Comparison of ENCODE assay signal across 1 cellular context in genomic region chr6:158554611-158555361, GRCh38.
TF ChIP-seq lines count a peak whose summit lies in the region.

No MANE protein-coding gene starts in this region.

TF ChIP-seq in HepG2, 621 proteins besides CTCF, POLR2A, EP300 and RAD21 (continued from another document and continues in another):
- TF ChIP-seq SP5 (CRISPR knock-in tag; IDR thresholded peaks at IDR 0.05; ENCODE audit: borderline replicate concordance, low read depth) (peak; percentile 47; the same call in 1 of the 2 replicates), ZBTB1 (CRISPR knock-in tag; IDR thresholded peaks at IDR 0.05; ENCODE audit: borderline replicate concordance) (no peak), TCF7L2 (IDR thresholded peaks at IDR 0.05; ENCODE audit: low read depth, low read length) (no peak), ZBTB37 (CRISPR knock-in tag; IDR thresholded peaks at IDR 0.05) (peak; percentile 81; the same call in 1 of the 2 replicates), ZNF326 (CRISPR knock-in tag; IDR thresholded peaks at IDR 0.05; ENCODE audit: borderline replicate concordance) (no peak), TOE1 (CRISPR knock-in tag; IDR thresholded peaks at IDR 0.05) (peak; percentile 69; the same call in 1 of the 2 replicates), CCDC6 (CRISPR knock-in tag; IDR thresholded peaks at IDR 0.05) (peak; percentile 54), KDM5A (IDR thresholded peaks at IDR 0.05; ENCODE audit: borderline replicate concordance, low read length) (no peak; the same call in 1 of the 2 replicates), CAMTA2 (CRISPR knock-in tag; IDR thresholded peaks at IDR 0.05; ENCODE audit: borderline replicate concordance) (no peak), MTF1 (CRISPR knock-in tag; IDR thresholded peaks at IDR 0.05) (no peak), ATF1 (CRISPR knock-in tag; IDR thresholded peaks at IDR 0.05) (peak; percentile 76), SOX6 (IDR thresholded peaks at IDR 0.05) (no peak), SOX6 (CRISPR knock-in tag; IDR thresholded peaks at IDR 0.05) (peak; percentile 96), RCOR2 (CRISPR knock-in tag; IDR thresholded peaks at IDR 0.05) (peak; percentile 91), FOXA3 (CRISPR knock-in tag; IDR thresholded peaks at IDR 0.05) (peak; percentile 95), ZNF547 (CRISPR knock-in tag; IDR thresholded peaks at IDR 0.05) (no peak), ZNF800 (CRISPR knock-in tag; IDR thresholded peaks at IDR 0.05) (no peak), ZFP37 (CRISPR knock-in tag; IDR thresholded peaks at IDR 0.05; ENCODE audit: borderline replicate concordance) (no peak), THAP11 (CRISPR knock-in tag; IDR thresholded peaks at IDR 0.05) (peak; percentile 68), ZNF614 (CRISPR knock-in tag; IDR thresholded peaks at IDR 0.05; ENCODE audit: borderline replicate concordance) (peak; percentile 78), TBX2 (CRISPR knock-in tag; IDR thresholded peaks at IDR 0.05; ENCODE audit: borderline replicate concordance) (peak; percentile 67), DMTF1 (CRISPR knock-in tag; IDR thresholded peaks at IDR 0.05) (no peak), ZZZ3 (CRISPR knock-in tag; IDR thresholded peaks at IDR 0.05; ENCODE audit: borderline replicate concordance) (no peak), SALL1 (CRISPR knock-in tag; IDR thresholded peaks at IDR 0.05) (peak; percentile 27; the same call in 1 of the 2 replicates), FUBP1 (CRISPR knock-in tag; IDR thresholded peaks at IDR 0.05; ENCODE audit: borderline replicate concordance) (no peak), ELF1 (CRISPR knock-in tag; IDR thresholded peaks at IDR 0.05) (peak; percentile 63), AHR (CRISPR knock-in tag; IDR thresholded peaks at IDR 0.05) (no peak; the same call in 1 of the 2 replicates), ZNF562 (CRISPR knock-in tag; IDR thresholded peaks at IDR 0.05; ENCODE audit: borderline replicate concordance) (no peak), KLF12 (CRISPR knock-in tag; IDR thresholded peaks at IDR 0.05; ENCODE audit: borderline replicate concordance) (0 out of 2 replicates have a peak, but pooled peaks have one; percentile 45), NFYC (CRISPR knock-in tag; IDR thresholded peaks at IDR 0.05) (no peak), ZNF672 (CRISPR knock-in tag; IDR thresholded peaks at IDR 0.05) (no peak), TIGD3 (CRISPR knock-in tag; IDR thresholded peaks at IDR 0.05; ENCODE audit: borderline replicate concordance) (no peak), ZNF282 (IDR thresholded peaks at IDR 0.05; ENCODE audit: partially characterized antibody) (no peak)
- TF ChIP-seq, protein P1, sequence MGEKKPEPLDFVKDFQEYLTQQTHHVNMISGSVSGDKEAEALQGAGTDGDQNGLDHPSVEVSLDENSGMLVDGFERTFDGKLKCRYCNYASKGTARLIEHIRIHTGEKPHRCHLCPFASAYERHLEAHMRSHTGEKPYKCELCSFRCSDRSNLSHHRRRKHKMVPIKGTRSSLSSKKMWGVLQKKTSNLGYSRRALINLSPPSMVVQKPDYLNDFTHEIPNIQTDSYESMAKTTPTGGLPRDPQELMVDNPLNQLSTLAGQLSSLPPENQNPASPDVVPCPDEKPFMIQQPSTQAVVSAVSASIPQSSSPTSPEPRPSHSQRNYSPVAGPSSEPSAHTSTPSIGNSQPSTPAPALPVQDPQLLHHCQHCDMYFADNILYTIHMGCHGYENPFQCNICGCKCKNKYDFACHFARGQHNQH (CRISPR knock-in tag; IDR thresholded peaks at IDR 0.05): peak; percentile 76
- TF ChIP-seq, protein P2, sequence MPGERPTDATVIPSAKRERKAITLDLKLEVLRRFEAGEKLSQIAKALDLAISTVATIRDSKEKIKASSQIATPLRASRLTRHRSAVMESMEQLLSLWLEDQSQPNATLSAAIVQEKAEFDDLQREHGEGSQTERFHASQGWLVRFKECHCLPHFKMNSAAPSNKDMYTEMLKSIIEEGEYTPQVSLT (CRISPR knock-in tag; IDR thresholded peaks at IDR 0.05; ENCODE audit: borderline replicate concordance, low read depth): no peak
- TF ChIP-seq, protein P3, sequence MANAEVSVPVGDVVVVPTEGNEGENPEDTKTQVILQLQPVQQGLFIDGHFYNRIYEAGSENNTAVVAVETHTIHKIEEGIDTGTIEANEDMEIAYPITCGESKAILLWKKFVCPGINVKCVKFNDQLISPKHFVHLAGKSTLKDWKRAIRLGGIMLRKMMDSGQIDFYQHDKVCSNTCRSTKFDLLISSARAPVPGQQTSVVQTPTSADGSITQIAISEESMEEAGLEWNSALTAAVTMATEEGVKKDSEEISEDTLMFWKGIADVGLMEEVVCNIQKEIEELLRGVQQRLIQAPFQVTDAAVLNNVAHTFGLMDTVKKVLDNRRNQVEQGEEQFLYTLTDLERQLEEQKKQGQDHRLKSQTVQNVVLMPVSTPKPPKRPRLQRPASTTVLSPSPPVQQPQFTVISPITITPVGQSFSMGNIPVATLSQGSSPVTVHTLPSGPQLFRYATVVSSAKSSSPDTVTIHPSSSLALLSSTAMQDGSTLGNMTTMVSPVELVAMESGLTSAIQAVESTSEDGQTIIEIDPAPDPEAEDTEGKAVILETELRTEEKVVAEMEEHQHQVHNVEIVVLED (CRISPR knock-in tag; IDR thresholded peaks at IDR 0.05; ENCODE audit: borderline replicate concordance): no peak
- TF ChIP-seq, protein P4, sequence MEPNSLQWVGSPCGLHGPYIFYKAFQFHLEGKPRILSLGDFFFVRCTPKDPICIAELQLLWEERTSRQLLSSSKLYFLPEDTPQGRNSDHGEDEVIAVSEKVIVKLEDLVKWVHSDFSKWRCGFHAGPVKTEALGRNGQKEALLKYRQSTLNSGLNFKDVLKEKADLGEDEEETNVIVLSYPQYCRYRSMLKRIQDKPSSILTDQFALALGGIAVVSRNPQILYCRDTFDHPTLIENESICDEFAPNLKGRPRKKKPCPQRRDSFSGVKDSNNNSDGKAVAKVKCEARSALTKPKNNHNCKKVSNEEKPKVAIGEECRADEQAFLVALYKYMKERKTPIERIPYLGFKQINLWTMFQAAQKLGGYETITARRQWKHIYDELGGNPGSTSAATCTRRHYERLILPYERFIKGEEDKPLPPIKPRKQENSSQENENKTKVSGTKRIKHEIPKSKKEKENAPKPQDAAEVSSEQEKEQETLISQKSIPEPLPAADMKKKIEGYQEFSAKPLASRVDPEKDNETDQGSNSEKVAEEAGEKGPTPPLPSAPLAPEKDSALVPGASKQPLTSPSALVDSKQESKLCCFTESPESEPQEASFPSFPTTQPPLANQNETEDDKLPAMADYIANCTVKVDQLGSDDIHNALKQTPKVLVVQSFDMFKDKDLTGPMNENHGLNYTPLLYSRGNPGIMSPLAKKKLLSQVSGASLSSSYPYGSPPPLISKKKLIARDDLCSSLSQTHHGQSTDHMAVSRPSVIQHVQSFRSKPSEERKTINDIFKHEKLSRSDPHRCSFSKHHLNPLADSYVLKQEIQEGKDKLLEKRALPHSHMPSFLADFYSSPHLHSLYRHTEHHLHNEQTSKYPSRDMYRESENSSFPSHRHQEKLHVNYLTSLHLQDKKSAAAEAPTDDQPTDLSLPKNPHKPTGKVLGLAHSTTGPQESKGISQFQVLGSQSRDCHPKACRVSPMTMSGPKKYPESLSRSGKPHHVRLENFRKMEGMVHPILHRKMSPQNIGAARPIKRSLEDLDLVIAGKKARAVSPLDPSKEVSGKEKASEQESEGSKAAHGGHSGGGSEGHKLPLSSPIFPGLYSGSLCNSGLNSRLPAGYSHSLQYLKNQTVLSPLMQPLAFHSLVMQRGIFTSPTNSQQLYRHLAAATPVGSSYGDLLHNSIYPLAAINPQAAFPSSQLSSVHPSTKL (CRISPR knock-in tag; IDR thresholded peaks at IDR 0.05): peak; percentile 94
- TF ChIP-seq, protein P5, sequence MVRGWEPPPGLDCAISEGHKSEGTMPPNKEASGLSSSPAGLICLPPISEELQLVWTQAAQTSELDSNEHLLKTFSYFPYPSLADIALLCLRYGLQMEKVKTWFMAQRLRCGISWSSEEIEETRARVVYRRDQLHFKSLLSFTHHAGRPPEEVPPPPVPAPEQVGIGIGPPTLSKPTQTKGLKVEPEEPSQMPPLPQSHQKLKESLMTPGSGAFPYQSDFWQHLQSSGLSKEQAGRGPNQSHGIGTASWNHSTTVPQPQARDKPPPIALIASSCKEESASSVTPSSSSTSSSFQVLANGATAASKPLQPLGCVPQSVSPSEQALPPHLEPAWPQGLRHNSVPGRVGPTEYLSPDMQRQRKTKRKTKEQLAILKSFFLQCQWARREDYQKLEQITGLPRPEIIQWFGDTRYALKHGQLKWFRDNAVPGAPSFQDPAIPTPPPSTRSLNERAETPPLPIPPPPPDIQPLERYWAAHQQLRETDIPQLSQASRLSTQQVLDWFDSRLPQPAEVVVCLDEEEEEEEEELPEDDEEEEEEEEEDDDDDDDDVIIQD (CRISPR knock-in tag; IDR thresholded peaks at IDR 0.05; ENCODE audit: low read depth): peak; percentile 88
